8 cellular contexts compared by ENCODE assay signal in the genomic region with DNA sequence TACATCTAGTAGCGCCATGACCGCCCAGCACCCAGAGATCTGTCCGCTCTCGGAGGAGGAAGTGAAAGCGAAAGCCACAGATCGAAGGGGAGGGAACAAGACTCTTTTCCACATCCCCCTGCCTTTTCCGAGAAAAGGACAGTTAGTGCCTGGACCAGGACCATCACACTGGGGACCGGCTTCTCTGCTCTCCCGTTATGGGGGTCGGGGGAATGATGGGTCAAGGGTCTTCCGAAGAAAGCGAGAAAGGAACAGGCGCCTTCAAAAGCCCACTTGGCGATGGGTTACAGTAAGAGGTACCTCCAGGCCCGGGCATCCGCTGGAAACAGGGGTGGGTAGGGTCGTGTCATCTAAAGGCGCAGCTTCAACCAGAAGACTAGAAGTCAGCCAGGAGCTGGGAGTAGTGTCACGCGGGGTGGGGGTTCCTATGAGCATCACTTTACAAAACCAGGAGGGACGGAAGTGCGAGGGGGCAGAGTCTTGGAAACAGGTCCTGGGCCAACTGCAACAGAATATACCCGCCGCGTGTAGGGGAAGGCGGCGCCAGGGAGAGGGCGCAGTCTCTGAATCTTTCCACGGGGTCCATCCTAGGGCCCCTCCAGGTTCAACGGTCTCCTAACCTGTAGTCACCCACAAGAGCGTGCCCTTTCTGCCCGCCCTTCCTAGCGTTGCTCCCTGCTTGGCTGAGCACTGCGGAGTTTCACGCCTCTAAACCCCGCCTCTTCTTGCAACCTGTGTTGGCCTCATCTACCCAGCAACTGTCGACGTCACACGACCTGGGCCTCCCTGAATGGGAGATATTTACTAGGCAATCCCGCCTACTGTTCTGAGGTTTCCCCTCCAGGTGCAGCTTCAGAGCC. TPM values are rescaled to one million over a fixed set of nuclear protein-coding genes. Genes with fewer than 3 reads are reported as not detected.
DNase-seq lines count a peak whose midpoint lies in the region; ATAC-seq and TF ChIP-seq lines count a peak whose summit lies in the region.

A gene (minus strand): TSS at position 69 of the 860 bp plus-strand sequence. CDS start 51 bp downstream, at position 18.

- peak; percentile 87 for DNase-seq in NCI-H1694 treated with DMSO at 0.1 percent for 48 hours (lab: John Stamatoyannopoulos, UW)
- peak; percentile 82 to 96 (median 90) for DNase-seq in T-helper 17 cell
- peak; percentile 35 to 96 (median 84) for DNase-seq in amygdala (lab: John Stamatoyannopoulos, UW)
- DNase-seq in left ventricle myocardium superior, result peak; percentile 96
- DNase-seq in prostate gland (ENCODE audit: low spot score), result peak; percentile 98
- DNase-seq in ureter (ENCODE audit: low spot score), result peak; percentile 98

- ATAC-seq in GM18498 (IDR thresholded peaks at IDR 0.05; ENCODE audit: unreplicated experiment) (peak; percentile 73), HG02885 (IDR thresholded peaks at IDR 0.05; ENCODE audit: poor library complexity, unreplicated experiment) (peak; percentile 81), T-helper 17 cell (peak; percentile 84), left ventricle myocardium superior (peak; percentile 97)

- peak within 1 kb of the TSS; percentile 72 to 75 for H3K4me3 ChIP-seq in prostate gland

- peaks cover 2% of the 10 kb centered on the region for H3K4me1 ChIP-seq in prostate gland (replicated peaks)

- under 1% methylated on average over 35 of the region's 40 CpGs for WGBS in prostate gland

- peaks cover 75% of the 10 kb centered on the region for H3K4me1 Mint-ChIP-seq in T-helper 17 cell

- H3K36me3 Mint-ChIP-seq in T-helper 17 cell (ENCODE audit: low read depth), result peaks cover 37% of the 10 kb centered on the region

- H3K9me3 ChIP-seq in T-helper 17 cell (ENCODE audit: control insufficient read depth, low read length, poor library complexity, severe bottlenecking) (no peaks in the 10 kb centered on the region), prostate gland (no peaks in the 10 kb centered on the region)

- peak within 1 kb of the TSS; percentile 100 for H3K27ac Mint-ChIP-seq in T-helper 17 cell

- no peaks in the 10 kb centered on the region for H3K27me3 Mint-ChIP-seq in T-helper 17 cell

- H3K27ac ChIP-seq in prostate gland, result peak within 1 kb of the TSS; percentile 91 to 95

- peak; percentile 90 for TF ChIP-seq POLR2A in prostate gland (IDR thresholded peaks at IDR 0.05)

- peak in 2 of 4 experiments; percentile 35 to 43 for TF ChIP-seq CTCF in prostate gland (IDR thresholded peaks at IDR 0.05)

- peak within 1 kb of the TSS; percentile 99 for H3K4me3 Mint-ChIP-seq in T-helper 17 cell

- peaks cover 0 to 13% of the 10 kb centered on the region in 2 donors for H3K36me3 ChIP-seq in prostate gland

- intact Hi-C loops in left ventricle myocardium superior (cut with micrococcal nuclease), result no loop called here
- intact Hi-C loops in prostate gland (cut with DNase I), result loop anchor here (5.0 kb wide), 1 partner anchor 123 kb away; a partner anchor contains a TSS

- no peaks in the 10 kb centered on the region for H3K27me3 ChIP-seq in prostate gland (replicated peaks; ENCODE audit: insufficient read depth)

RNA-seq across cellular contexts. Expression of the gene that starts here (rescaled TPM):
- total RNA-seq in T-helper 17 cell, result 100 to 1,000 TPM; 131 to 139 TPM
- total RNA-seq in left ventricle myocardium superior, result 16.2 TPM
- total RNA-seq in prostate gland, result 10 to 100 TPM; 30.7 to 47.3 TPM
- 44.9 TPM for total RNA-seq in ureter

Comparison
In these comparisons a context has a peak if more than half of its experiments do, and no peak if none do; other contexts are left out.
1. Peak in every context shown above with its lines: DNase-seq, ATAC-seq, H3K4me3 ChIP-seq and H3K27ac ChIP-seq.